Comparison of ENCODE assay signal across 10 cellular contexts in the genomic region with DNA sequence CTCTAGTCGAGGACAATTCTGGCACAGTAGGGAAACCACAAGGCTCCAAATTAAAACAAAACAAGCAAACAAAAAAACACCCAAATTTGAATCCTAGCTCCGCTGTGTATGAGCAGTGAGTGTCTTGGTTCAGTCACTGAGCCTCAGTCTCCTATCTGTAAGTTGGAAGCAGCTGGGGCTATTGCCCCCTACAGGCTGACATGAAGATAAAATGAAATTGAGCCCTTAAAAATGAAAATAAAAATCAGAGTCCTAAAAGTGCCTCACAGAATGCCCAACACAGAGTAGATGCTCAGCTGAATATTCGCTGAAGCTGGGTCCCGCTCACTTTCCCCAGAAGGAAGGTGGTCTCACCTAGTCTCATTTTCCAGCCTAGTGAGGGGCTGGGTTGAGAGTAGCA.
DNase-seq lines count a peak whose midpoint lies in the region; ATAC-seq and TF ChIP-seq lines count a peak whose summit lies in the region.
"Had no signal": no experiment of that assay in that cellular context is flagged by ENCODE, and none has a peak within 500 bp of the region (broad histone marks: within the 10 kb centered on the region; RNA-seq: fewer than 3 reads in every experiment).

No MANE protein-coding gene starts in this region.

- ATAC-seq in lower lobe of right lung (no peak), GM18861 (IDR thresholded peaks at IDR 0.05; ENCODE audit: unreplicated experiment) (no peak), GM21360 (IDR thresholded peaks at IDR 0.05; ENCODE audit: unreplicated experiment) (no peak)
- ATAC-seq: Panc1 had no signal

- DNase-seq in Caco-2 (no peak), HFFc6 (peak; percentile 12), adipocyte (ENCODE audit: low read depth) (peak; percentile 45), lower lobe of right lung (no peak), G401 (ENCODE audit: low spot score) (no peak)
- DNase-seq in activated CD4-positive, alpha-beta T cell treated with anti-CD3 and anti-CD28 coated beads for 1 hour = no peak
- DNase-seq: small intestine had no signal

- H3K36me3 ChIP-seq in Caco-2 (ENCODE audit: control insufficient read depth, insufficient read depth, low read length) = no peaks in the 10 kb centered on the region
- H3K36me3 ChIP-seq in adipocyte (ENCODE audit: control insufficient read depth, insufficient read depth, low read length, severe bottlenecking) = no peaks in the 10 kb centered on the region
- H3K36me3 ChIP-seq in lower lobe of right lung = no peaks in the 10 kb centered on the region

- no peak overlapping the region for H3K4me3 ChIP-seq in Caco-2 (ENCODE audit: low read depth, low read length)
- no peak overlapping the region for H3K4me3 ChIP-seq in adipocyte (ENCODE audit: low read length)
- H3K4me3 ChIP-seq in lower lobe of right lung = no peak overlapping the region

- H3K27ac Mint-ChIP-seq in Caco-2 (ENCODE audit: unreplicated experiment) (no peak overlapping the region), HFFc6 (no peak overlapping the region)

- POLR2A ChIA-PET in Caco-2 (lab: Charles Lee) = interaction anchor here (0.6 kb wide), 1 partner anchor 10 kb away, joined by 3 read pairs; no protein-coding TSS in a partner anchor

- intact Hi-C loops in Caco-2 (cut with micrococcal nuclease; ENCODE audit: unreplicated experiment) (no loop called here), lower lobe of right lung (cut with DNase I) (no loop called here)

- H3K4me3 Mint-ChIP-seq in Caco-2 (ENCODE audit: unreplicated experiment) (no peak overlapping the region), HFFc6 (no peak overlapping the region)

- BruUV-seq in Caco-2 (replicated peaks; lab: Mats Ljungman, UMichigan) = no TSS peak

- H3K27ac ChIP-seq in lower lobe of right lung = no peak overlapping the region

- H3K27me3 ChIP-seq in Caco-2 (replicated peaks; ENCODE audit: control insufficient read depth, insufficient read depth, low read length) (peaks cover 7% of the 10 kb centered on the region), adipocyte (replicated peaks; ENCODE audit: control insufficient read depth, insufficient read depth, low read length) (peaks cover 62% of the 10 kb centered on the region), lower lobe of right lung (ENCODE audit: low read depth) (no peaks in the 10 kb centered on the region)

- H3K9ac ChIP-seq in adipocyte (ENCODE audit: low read length) = no peak overlapping the region

- no peaks in the 10 kb centered on the region for H3K9me3 Mint-ChIP-seq in Caco-2 (ENCODE audit: unreplicated experiment)
- no peaks in the 10 kb centered on the region for H3K9me3 Mint-ChIP-seq in HFFc6

- H3K4me1 ChIP-seq in Caco-2 (no peaks in the 10 kb centered on the region), adipocyte (ENCODE audit: control insufficient read depth, insufficient read depth, low read length) (peaks cover 18% of the 10 kb centered on the region), lower lobe of right lung (peaks cover 30% of the 10 kb centered on the region)

- no peaks in the 10 kb centered on the region for H3K36me3 Mint-ChIP-seq in Caco-2 (ENCODE audit: insufficient read depth, unreplicated experiment)
- H3K36me3 Mint-ChIP-seq in HFFc6 (ENCODE audit: low read depth) = no peaks in the 10 kb centered on the region

- no peaks in the 10 kb centered on the region for H3K9me3 ChIP-seq in Caco-2
- H3K9me3 ChIP-seq in adipocyte (ENCODE audit: control insufficient read depth, low read length) = no peaks in the 10 kb centered on the region
- H3K9me3 ChIP-seq in lower lobe of right lung = no peaks in the 10 kb centered on the region

- in situ Hi-C loops in G401 (cut with HindIII; ENCODE audit: low sequenced_read_pairs) = no loop called here

- H3K27me3 Mint-ChIP-seq in Caco-2 (ENCODE audit: insufficient read depth, unreplicated experiment) (peaks cover 33% of the 10 kb centered on the region), HFFc6 (ENCODE audit: insufficient read depth) (peaks cover 53% of the 10 kb centered on the region)

- H3K4me1 Mint-ChIP-seq in Caco-2 (ENCODE audit: low read depth, unreplicated experiment) (no peaks in the 10 kb centered on the region), HFFc6 (ENCODE audit: low read depth) (peaks cover under 1% of the 10 kb centered on the region; the same call in 1 of the 2 replicates)

- peak; percentile 58 to 59 for TF ChIP-seq CTCF in Caco-2 (IDR thresholded peaks at IDR 0.05; ENCODE audit: insufficient read depth in 1 of 2, low read depth in 1 of 2, low read length in 1 of 2, severe bottlenecking in 1 of 2, unreplicated experiment in 1 of 2)
- peak; percentile 80 for TF ChIP-seq CTCF in HFFc6 (IDR thresholded peaks at IDR 0.05)
- TF ChIP-seq CTCF in lower lobe of right lung (IDR thresholded peaks at IDR 0.05) = peak; percentile 41

- CTCF ChIA-PET in Caco-2 (lab: Charles Lee) = interaction anchor here (1.0 to 3.3 kb wide), 5 partner anchors 10 to 138 kb away, joined by 3 to 9 read pairs (median 6); no protein-coding TSS in a partner anchor

Comparison
In these comparisons a context has a peak if more than half of its experiments do, and no peak if none do; other contexts are left out.
1. DNase-seq: peak in HFFc6 (single experiment) and adipocyte (single experiment); none in Caco-2 (0 of 2), lower lobe of right lung (single experiment), G401 (single experiment) and activated CD4-positive, alpha-beta T cell treated with anti-CD3 and anti-CD28 coated beads for 1 hour (single experiment).
2. Peak in every context shown above with its lines, with median percentiles within 50 percentile points of each other: CTCF ChIP-seq.